8 cellular contexts compared by ENCODE assay signal in the genomic region with DNA sequence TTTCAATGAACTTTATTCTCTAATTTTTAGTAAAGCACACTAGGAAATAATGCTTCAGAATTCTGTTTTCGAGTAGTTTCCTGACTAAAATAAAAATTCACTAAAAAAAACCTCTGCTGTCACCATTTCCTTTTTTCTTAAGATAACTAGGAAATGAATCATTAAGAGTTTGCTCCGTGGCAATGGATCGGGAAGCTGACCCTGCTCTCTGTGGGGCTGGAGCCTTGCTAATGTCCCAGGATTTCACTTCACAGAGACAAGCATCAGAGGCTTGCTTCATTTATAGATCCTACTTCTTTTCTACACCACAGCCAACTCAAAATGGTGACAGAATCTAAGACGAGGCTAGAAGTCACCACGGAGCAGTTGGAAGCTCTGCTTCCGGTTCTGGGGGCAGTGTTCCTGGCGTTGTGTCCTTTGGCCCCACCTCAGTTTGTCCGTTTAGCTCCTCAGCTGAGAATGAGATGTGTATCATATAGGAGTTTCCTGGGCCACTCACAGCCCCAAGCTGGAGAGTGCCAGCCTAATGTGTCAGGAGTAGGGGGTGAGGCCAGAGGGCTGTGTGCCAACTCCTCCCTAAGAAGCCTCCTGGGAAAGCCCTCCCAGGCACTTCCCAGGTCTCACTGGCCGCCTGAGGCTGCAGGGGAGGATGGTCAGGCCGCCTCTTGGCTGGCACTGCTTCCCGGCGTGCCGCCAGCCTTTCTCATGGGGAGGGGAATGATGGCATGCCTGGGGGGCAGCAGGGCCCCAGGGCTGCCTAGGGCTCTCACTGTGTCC. TPM values are rescaled to one million over a fixed set of nuclear protein-coding genes. Genes with fewer than 3 reads are reported as not detected.
DNase-seq lines count a peak whose midpoint lies in the region; ATAC-seq and TF ChIP-seq lines count a peak whose summit lies in the region.

No MANE protein-coding gene starts in this region.

- no peaks in the 10 kb centered on the region for H3K27me3 ChIP-seq in RWPE2 (ENCODE audit: insufficient read depth, poor library complexity, severe bottlenecking)
- H3K27me3 ChIP-seq in psoas muscle (ENCODE audit: insufficient read depth in 3 of 3, low read length in 2 of 3): no peaks in the 10 kb centered on the region

- ATAC-seq in RWPE2 (ENCODE audit: low read depth) (peak; percentile 91), psoas muscle (peak; percentile 32 to 71 (median 66)), GM19324 (IDR thresholded peaks at IDR 0.05; ENCODE audit: low FRiP score, unreplicated experiment) (no peak)

- intact Hi-C loops in psoas muscle (cut with DNase I): no loop called here

- H3K27ac ChIP-seq in RWPE2 (ENCODE audit: poor library complexity, severe bottlenecking) (peak overlapping the region; percentile 84), psoas muscle (peak overlapping the region; percentile 71)

- WGBS in psoas muscle, 3 donors: 20 to 31% (median 23%) methylated on average over 13 of the region's 13 CpGs

- H3K36me3 ChIP-seq in RWPE2 (ENCODE audit: low read depth): peaks cover 23% of the 10 kb centered on the region
- no peaks in the 10 kb centered on the region for H3K36me3 ChIP-seq in psoas muscle (ENCODE audit: insufficient read depth in 1 of 2, low read depth in 1 of 2)

- peaks cover 28% of the 10 kb centered on the region for H3K4me1 ChIP-seq in RWPE2 (ENCODE audit: insufficient read depth, poor library complexity, severe bottlenecking)
- peaks cover 76% of the 10 kb centered on the region for H3K4me1 ChIP-seq in psoas muscle

- H3K4me3 ChIP-seq in RWPE2 (ENCODE audit: severe bottlenecking) (no peak overlapping the region), fibroblast of mammary gland (ENCODE audit: control insufficient read depth, low read depth, low read length) (peak overlapping the region; percentile 21), psoas muscle (peak overlapping the region; percentile 9)

- H3K9me3 ChIP-seq in RWPE2 (ENCODE audit: severe bottlenecking) (no peaks in the 10 kb centered on the region), psoas muscle (no peaks in the 10 kb centered on the region)

- TF ChIP-seq CTCF in RWPE2 (IDR thresholded peaks at IDR 0.05; ENCODE audit: poor library complexity, severe bottlenecking) (no peak), fibroblast of mammary gland (conservative IDR thresholded peaks at IDR 0.05; ENCODE audit: control insufficient read depth, insufficient read depth, low read depth, low read length) (no peak), psoas muscle (IDR thresholded peaks at IDR 0.05) (no peak)

- DNase-seq in Daoy (ENCODE audit: low read depth) (peak; percentile 90), RWPE2 (ENCODE audit: low spot score) (peak; percentile 86), fibroblast of mammary gland (ENCODE audit: low read depth) (peak; percentile 81), psoas muscle (peak; percentile 40 to 74), NCI-H2196 (lab: John Stamatoyannopoulos, UW; ENCODE audit: unreplicated experiment) (no peak), COLO829 (ENCODE audit: low spot score) (no peak)
- DNase-seq in central memory CD4-positive, alpha-beta T cell: no peak

RNA-seq across cellular contexts. Expression of a gene that starts 19.6 kb away (rescaled TPM):
- total RNA-seq in Daoy (2014; rRNA removed; shearing (Covaris generic)): 4.2 and 5.4 TPM in 2 replicates
- total RNA-seq in psoas muscle: 10 to 100 TPM in 3 of 4 donors, 1 to 10 TPM in 1; 8.7 to 19.2 (median 15.2) TPM
- polyA plus RNA-seq in psoas muscle: 10 to 100 TPM in 1 of 3 donors, 1 to 10 TPM in 2; 5.0 to 12.7 (median 8.0) TPM

Comparison
In these comparisons a context has a peak if more than half of its experiments do, and no peak if none do; other contexts are left out.
1. DNase-seq: peak in Daoy (single experiment), RWPE2 (single experiment), fibroblast of mammary gland (single experiment) and psoas muscle (2 of 2); none in central memory CD4-positive, alpha-beta T cell (single experiment), NCI-H2196 (single experiment) and COLO829 (single experiment).